Comparison of ENCODE assay signal across 8 cellular contexts in genomic region chr19:13152854-13153626, GRCh38. TPM values are rescaled to one million over a fixed set of nuclear protein-coding genes. Genes with fewer than 3 reads are reported as not detected.
DNase-seq lines count a peak whose midpoint lies in the region; ATAC-seq, FAIRE-seq and TF ChIP-seq lines count a peak whose summit lies in the region.

No MANE protein-coding gene starts in this region.

- POLR2A ChIA-PET in WTC11 (lab: Charles Lee): interaction anchor here (0.6 to 5.5 kb wide), 16 partner anchors 12 to 1578 kb away, joined by 3 to 167 read pairs (median 4); partner anchors contain the start of gene NACC1

- TF ChIP-seq CTCF in GM13977 (IDR thresholded peaks at IDR 0.05; ENCODE audit: extremely low read depth, insufficient read depth, missing control alignments) (peak; percentile 42), WTC11 (IDR thresholded peaks at IDR 0.05) (no peak), mammary epithelial cell (conservative IDR thresholded peaks at IDR 0.05 in 1 of 2, IDR thresholded peaks at IDR 0.05 in 1 of 2; ENCODE audit: extremely low read depth in 1 of 2, insufficient read depth in 1 of 2, low read depth in 1 of 2, low read length in 2 of 2) (peak in 1 of 2 donors; percentile 13)

- H3K27ac Mint-ChIP-seq in WTC11: peak overlapping the region; percentile 99

- peaks cover 27% of the 10 kb centered on the region for H3K4me1 Mint-ChIP-seq in WTC11

- H2AFZ ChIP-seq in mammary epithelial cell (ENCODE audit: low read depth, low read length): peak overlapping the region; percentile 74

- H3K27ac ChIP-seq in mammary epithelial cell (ENCODE audit: insufficient read depth, low read depth, low read length): peak overlapping the region; percentile 95
- peak overlapping the region; percentile 98 to 99 for H3K27ac ChIP-seq in small intestine (ENCODE audit: low read depth in 1 of 2, low read length in 1 of 2)

- peak; percentile 27 for ATAC-seq in HG03135 (IDR thresholded peaks at IDR 0.05; ENCODE audit: unreplicated experiment)
- peak; percentile 10 for ATAC-seq in WTC11
- no peak for ATAC-seq in GM21390 (IDR thresholded peaks at IDR 0.05; ENCODE audit: unreplicated experiment)

- peak overlapping the region; percentile 92 for H3K4me3 Mint-ChIP-seq in WTC11

- 2% methylated on average over 32 of the region's 74 CpGs for WGBS in mammary epithelial cell (ENCODE audit: low coverage, missing lambda C conversion rate)
- WGBS in small intestine, 3 donors: 0% methylated on average over 70 to 74 of the region's 74 CpGs

- peak overlapping the region; percentile 92 for H3K9ac ChIP-seq in mammary epithelial cell (ENCODE audit: insufficient read depth, low read length)

- TSS peak; percentile 72 for BruUV-seq in mammary epithelial cell (replicated peaks; lab: Mats Ljungman, UMichigan)

- no peaks in the 10 kb centered on the region for H3K9me3 Mint-ChIP-seq in WTC11

- H3K4me1 ChIP-seq in mammary epithelial cell (ENCODE audit: insufficient read depth, low read length): peaks cover 25% of the 10 kb centered on the region
- H3K4me1 ChIP-seq in small intestine (ENCODE audit: control insufficient read depth in 2 of 2, insufficient read depth in 1 of 2, low read depth in 1 of 2, low read length in 1 of 2): peaks cover 0 to 2% of the 10 kb centered on the region in 2 donors

- H3K36me3 Mint-ChIP-seq in WTC11: peaks cover 20% of the 10 kb centered on the region

- H3K27me3 ChIP-seq in mammary epithelial cell (ENCODE audit: insufficient read depth, low read length): no peaks in the 10 kb centered on the region
- H3K27me3 ChIP-seq in small intestine (ENCODE audit: control insufficient read depth in 2 of 2, insufficient read depth in 2 of 2, low read length in 2 of 2): no peaks in the 10 kb centered on the region

- FAIRE-seq in small intestine (lab: Jason Lieb, UNC): no peak

- intact Hi-C loops in mammary epithelial cell (cut with micrococcal nuclease): loop anchor here (1.0 to 5.0 kb wide), 6 partner anchors 59 to 929 kb away; no protein-coding TSS in a partner anchor

- H3K79me2 ChIP-seq in mammary epithelial cell (ENCODE audit: insufficient read depth, low read length): peaks cover 55% of the 10 kb centered on the region

- H3K36me3 ChIP-seq in mammary epithelial cell (ENCODE audit: insufficient read depth, low read length) (no peaks in the 10 kb centered on the region), small intestine (ENCODE audit: control insufficient read depth in 2 of 2, insufficient read depth in 2 of 2, low read length in 2 of 2) (no peaks in the 10 kb centered on the region)

- dilution Hi-C loops in mammary epithelial cell (cut with HindIII; ENCODE audit: low sequenced_read_pairs): loop anchor here (5.0 kb wide), 3 partner anchors 34 to 109 kb away; no protein-coding TSS in a partner anchor

- H3K4me3 ChIP-seq in mammary epithelial cell (replicated peaks in 1 of 3; ENCODE audit: insufficient read depth in 1 of 3, low read depth in 2 of 3, low read length in 3 of 3) (peak overlapping the region; percentile 70 to 88 (median 86)), small intestine (ENCODE audit: low read depth in 1 of 2, low read length in 2 of 2) (peak overlapping the region; percentile 99)

- peak overlapping the region; percentile 94 for H3K4me2 ChIP-seq in mammary epithelial cell (ENCODE audit: insufficient read depth, low read depth, low read length)

- in situ Hi-C loops in GM13977 (cut with MboI; ENCODE audit: low pct_unique_long_range_greater_than_20kb, low sequenced_read_pairs, unreplicated experiment) (no loop called here), mammary epithelial cell (cut with MboI; ENCODE audit: low sequenced_read_pairs in 2 of 2) (no loop called here)

- CTCF ChIA-PET in WTC11 (lab: Charles Lee): interaction anchor here (0.5 to 2.2 kb wide), 7 partner anchors 11 to 984 kb away, joined by 3 to 21 read pairs (median 5); no protein-coding TSS in a partner anchor
- CTCF ChIA-PET in mammary epithelial cell (lab: Charles Lee; ENCODE audit: low non-redundant PET): no interaction called here

- peaks cover 7% of the 10 kb centered on the region; the same call in 1 of the 2 replicates for H3K27me3 Mint-ChIP-seq in WTC11 (ENCODE audit: low read depth)

- DNase-seq in GM13977 (ENCODE audit: low spot score): peak; percentile 95
- peak; percentile 84 for DNase-seq in NCI-H226
- DNase-seq in WTC11 (ENCODE audit: low spot score): peak; percentile 95
- peak; percentile 93 for DNase-seq in mammary epithelial cell
- peak; percentile 72 for DNase-seq in iPS-NIHi7 (ENCODE audit: extremely low spot score)
- peak; percentile 96 for DNase-seq in small intestine

- H4K20me1 ChIP-seq in mammary epithelial cell (ENCODE audit: insufficient read depth, low read length): peaks cover 8% of the 10 kb centered on the region

- H3K9me3 ChIP-seq in mammary epithelial cell (replicated peaks; ENCODE audit: insufficient read depth, low read length) (no peaks in the 10 kb centered on the region), small intestine (ENCODE audit: control insufficient read depth, low read depth) (no peaks in the 10 kb centered on the region)

TF ChIP-seq in WTC11, 78 proteins besides CTCF, POLR2A, EP300 and RAD21 (continues in another document):
- peak; percentile 41; the same call in 1 of the 2 replicates for TF ChIP-seq CDX4 (CRISPR knock-in tag; IDR thresholded peaks at IDR 0.05; ENCODE audit: borderline replicate concordance)
- TF ChIP-seq E2F4 (CRISPR knock-in tag; IDR thresholded peaks at IDR 0.05; ENCODE audit: borderline replicate concordance, low read depth): peak; percentile 34; the same call in 1 of the 2 replicates
- peak; percentile 73; the same call in 1 of the 2 replicates for TF ChIP-seq RORB (CRISPR knock-in tag; IDR thresholded peaks at IDR 0.05)
- peak; percentile 63; the same call in 1 of the 2 replicates for TF ChIP-seq ZNF281 (CRISPR knock-in tag; IDR thresholded peaks at IDR 0.05)
- TF ChIP-seq FOXK1 (CRISPR knock-in tag; IDR thresholded peaks at IDR 0.05): peak; percentile 91

RNA-seq across cellular contexts. Expression of gene IER2, which starts 2.8 kb away (rescaled TPM):
- total RNA-seq in WTC11 (2021) (138 to 154 TPM (median 150 TPM) in 3 replicates), mammary epithelial cell (100 to 1,000 TPM in 1 of 2 donors, 10 to 100 TPM in 1; 16.2 to 108 TPM)
- polyA plus RNA-seq in mammary epithelial cell (42.1 TPM), small intestine (100 to 1,000 TPM in 1 of 3 donors, 10 to 100 TPM in 2; 67.5 to 130 (median 82.1) TPM)
- polyA minus RNA-seq in mammary epithelial cell: 25.5 TPM

RNA-seq across cellular contexts. Expression of gene STX10, which starts 2.9 kb away (rescaled TPM):
- total RNA-seq in WTC11 (2021) (53.7 to 56.9 TPM (median 54.6 TPM) in 3 replicates), mammary epithelial cell (10 to 100 TPM; 33.7 to 48.0 TPM)
- polyA plus RNA-seq in mammary epithelial cell (67.4 TPM), small intestine (100 to 1,000 TPM; 123 to 162 (median 153) TPM)
- polyA minus RNA-seq in mammary epithelial cell: 102 TPM

RNA-seq across cellular contexts. Expression of gene NACC1, which starts 35.0 kb away (rescaled TPM):
- total RNA-seq in WTC11 (2021) (212 to 237 TPM (median 213 TPM) in 3 replicates), mammary epithelial cell (100 to 1,000 TPM in 1 of 2 donors, 10 to 100 TPM in 1; 76.2 to 106 TPM)
- polyA plus RNA-seq in mammary epithelial cell (90.9 TPM), small intestine (10 to 100 TPM in 2 of 3 donors, 1 to 10 TPM in 1; 7.6 to 51.6 (median 14.3) TPM)
- 45.9 TPM for polyA minus RNA-seq in mammary epithelial cell

RNA-seq across cellular contexts. Expression of gene TRMT1, which starts 36.5 kb away (rescaled TPM):
- total RNA-seq in WTC11 (2021) (84.0 to 106 TPM (median 86.0 TPM) in 3 replicates), mammary epithelial cell (10 to 100 TPM; 28.7 to 56.2 TPM)
- polyA plus RNA-seq in mammary epithelial cell (39.3 TPM), small intestine (10 to 100 TPM; 18.6 to 37.5 (median 26.8) TPM)
- polyA minus RNA-seq in mammary epithelial cell: 66.7 TPM

RNA-seq across cellular contexts. Expression of gene LYL1, which starts 50.4 kb away (rescaled TPM):
- 0.60 to 1.2 TPM (median 0.66 TPM) in 3 replicates for total RNA-seq in WTC11 (2021)
- not detected for total RNA-seq in mammary epithelial cell
- polyA plus RNA-seq in mammary epithelial cell: not detected
- not detected for polyA minus RNA-seq in mammary epithelial cell
- 1 to 10 TPM in 2 of 3 donors, under 1 TPM in 1; 0.67 to 8.9 (median 3.2) TPM for polyA plus RNA-seq in small intestine
